In the genomic region with DNA sequence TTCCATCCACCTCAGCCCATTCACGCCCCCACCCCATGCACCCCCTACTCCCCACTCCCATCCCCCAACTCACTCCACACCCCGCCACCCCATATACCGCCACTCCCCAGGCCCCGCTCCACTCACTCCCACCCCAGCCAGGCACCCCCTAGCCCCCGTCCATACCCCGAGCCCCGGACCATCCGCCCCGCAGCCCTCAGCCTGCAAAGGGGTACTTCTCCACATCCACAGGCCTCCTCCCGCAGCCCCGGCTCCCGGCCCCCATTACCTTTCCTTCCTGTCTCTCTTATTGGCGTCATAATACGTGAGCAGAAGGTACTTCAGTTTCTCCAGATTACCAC, we compare ENCODE assay signal across 8 cellular contexts. TPM values are rescaled to one million over a fixed set of nuclear protein-coding genes. Genes with fewer than 3 reads are reported as not detected.
DNase-seq lines count a peak whose midpoint lies in the region; ATAC-seq, FAIRE-seq and TF ChIP-seq lines count a peak whose summit lies in the region.
"Not testable (repeated sequence)": the region's sequence is repeated elsewhere in the genome, so short reads cannot be mapped to it uniquely, and the experiment has no call there.

No MANE protein-coding gene starts in this region.

- not testable (repeated sequence) for H3K23ac ChIP-seq in neuronal stem cell (ENCODE audit: low read depth, low read length, poor library complexity)

- not testable (repeated sequence) for H3K9me3 Mint-ChIP-seq in CD14-positive monocyte; activated naive CD8-positive, alpha-beta T cell treated with anti-CD3 and anti-CD28 coated beads, Interleukin-2, amount 10 ng/mL, durations not matched to agents 7 days and 5 days; endothelial cell (ENCODE audit: unreplicated experiment)

- intact Hi-C loops in CD14-positive monocyte (cut with micrococcal nuclease); kidney (cut with DNase I); testis (cut with DNase I; ENCODE audit: low total_unique reads): not testable (repeated sequence)

- not testable (repeated sequence) for H2BK12ac ChIP-seq in neuronal stem cell (ENCODE audit: low read length)

- not testable (repeated sequence) for H3K27me3 ChIP-seq in neuronal stem cell (ENCODE audit: control insufficient read depth in 3 of 3, insufficient read depth in 3 of 3, low read depth in 1 of 3, low read length in 3 of 3); testis

- not testable (repeated sequence) for H4K91ac ChIP-seq in neuronal stem cell (ENCODE audit: low read depth, low read length, poor library complexity)

- peak; percentile 27 for ATAC-seq in HG02571 (IDR thresholded peaks at IDR 0.05; ENCODE audit: unreplicated experiment)
- ATAC-seq in activated naive CD8-positive, alpha-beta T cell treated with anti-CD3 and anti-CD28 coated beads, Interleukin-2, amount 10 ng/mL, durations not matched to agents 7 days and 5 days (ENCODE audit: low read depth) = not testable (repeated sequence)

- TF ChIP-seq CTCF in CD14-positive monocyte (IDR thresholded peaks at IDR 0.05); endothelial cell (IDR thresholded peaks at IDR 0.05; ENCODE audit: unreplicated experiment); kidney (IDR thresholded peaks at IDR 0.05; ENCODE audit: borderline replicate concordance, extremely low read depth, insufficient read depth); testis (IDR thresholded peaks at IDR 0.05): not testable (repeated sequence)

- not testable (repeated sequence) for H3K14ac ChIP-seq in neuronal stem cell (ENCODE audit: low read length)

- H3K79me1 ChIP-seq in neuronal stem cell (ENCODE audit: low read depth, low read length) = not testable (repeated sequence)

- not testable (repeated sequence) for H3K27me3 Mint-ChIP-seq in CD14-positive monocyte (ENCODE audit: low read depth in 3 of 3); activated naive CD8-positive, alpha-beta T cell treated with anti-CD3 and anti-CD28 coated beads, Interleukin-2, amount 10 ng/mL, durations not matched to agents 7 days and 5 days; endothelial cell (ENCODE audit: unreplicated experiment)

- not testable (repeated sequence) for H3K4me1 Mint-ChIP-seq in CD14-positive monocyte; activated naive CD8-positive, alpha-beta T cell treated with anti-CD3 and anti-CD28 coated beads, Interleukin-2, amount 10 ng/mL, durations not matched to agents 7 days and 5 days; endothelial cell (ENCODE audit: unreplicated experiment)

- H3K4ac ChIP-seq in neuronal stem cell (ENCODE audit: low read length) = not testable (repeated sequence)

- peak overlapping the region; percentile 55 to 95 (median 86) for H3K27ac Mint-ChIP-seq in CD14-positive monocyte
- peak overlapping the region; percentile 100 for H3K27ac Mint-ChIP-seq in activated naive CD8-positive, alpha-beta T cell treated with anti-CD3 and anti-CD28 coated beads, Interleukin-2, amount 10 ng/mL, durations not matched to agents 7 days and 5 days
- H3K27ac Mint-ChIP-seq in endothelial cell (ENCODE audit: unreplicated experiment) = peak overlapping the region; percentile 48

- H2BK5ac ChIP-seq in neuronal stem cell (ENCODE audit: low read length) = not testable (repeated sequence)

- not testable (repeated sequence) for H2BK15ac ChIP-seq in neuronal stem cell (ENCODE audit: low read length)

- not testable (repeated sequence) for H2AK5ac ChIP-seq in neuronal stem cell (ENCODE audit: low read depth, low read length)

- H3K36me3 Mint-ChIP-seq in CD14-positive monocyte; activated naive CD8-positive, alpha-beta T cell treated with anti-CD3 and anti-CD28 coated beads, Interleukin-2, amount 10 ng/mL, durations not matched to agents 7 days and 5 days; endothelial cell (ENCODE audit: low read depth, unreplicated experiment): not testable (repeated sequence)

- H3K18ac ChIP-seq in neuronal stem cell (ENCODE audit: low read length) = not testable (repeated sequence)

- not testable (repeated sequence) for H3K36me3 ChIP-seq in SK-N-MC (ENCODE audit: insufficient read depth, low read length); kidney (ENCODE audit: control insufficient read depth in 1 of 2, insufficient read depth in 2 of 2, low read length in 2 of 2); neuronal stem cell (replicated peaks in 1 of 2; ENCODE audit: control insufficient read depth in 2 of 2, insufficient read depth in 2 of 2, low read length in 2 of 2); testis (ENCODE audit: low read depth, missing control alignments)

- not testable (repeated sequence) for DNase-seq in CD14-positive monocyte (ENCODE audit: low spot score); SK-N-MC (ENCODE audit: low read depth, low spot score); activated naive CD8-positive, alpha-beta T cell treated with anti-CD3 and anti-CD28 coated beads, Interleukin-2, amount 10 ng/mL, durations not matched to agents 7 days and 5 days; endothelial cell (ENCODE audit: low spot score); kidney; neuronal stem cell (ENCODE audit: low spot score); testis

- not testable (repeated sequence) for H3K27ac ChIP-seq in SK-N-MC
- peak overlapping the region in 1 of 2 donors; percentile 72 for H3K27ac ChIP-seq in kidney (ENCODE audit: low read depth in 2 of 2, low read length in 2 of 2)
- peak overlapping the region; percentile 46 for H3K27ac ChIP-seq in neuronal stem cell (replicated peaks; ENCODE audit: low read length)
- H3K27ac ChIP-seq in testis = peak overlapping the region; percentile 59 to 64

- not testable (repeated sequence) for TF ChIP-seq POLR2A in testis (IDR thresholded peaks at IDR 0.05)

- WGBS in neuronal stem cell (ENCODE audit: extremely low coverage in 2 of 2, insufficient read length in 2 of 2, insufficient replicate concordance in 1 of 2), 2 donors = no CpG with 5 or more reads among the region's 14 CpGs
- WGBS in testis, 2 donors = 0% methylated on average over 5 of the region's 14 CpGs

- H3K4me2 ChIP-seq in neuronal stem cell (ENCODE audit: insufficient read depth, low read length, poor library complexity, severe bottlenecking) = peak overlapping the region; percentile 43

- not testable (repeated sequence) for H4K8ac ChIP-seq in neuronal stem cell (ENCODE audit: low read depth, low read length)

- POLR2A ChIA-PET in activated naive CD8-positive, alpha-beta T cell treated with anti-CD3 and anti-CD28 coated beads, Interleukin-2, amount 10 ng/mL, durations not matched to agents 7 days and 5 days (lab: Charles Lee) = interaction anchor here (0.8 to 2.3 kb wide), 4 partner anchors 57 to 152 kb away, joined by 3 to 13 read pairs (median 8); a partner anchor contains a TSS

- peak overlapping the region; percentile 82 for H3K4me3 ChIP-seq in SK-N-MC
- peak overlapping the region; percentile 74 to 76 for H3K4me3 ChIP-seq in kidney (ENCODE audit: low read length in 2 of 2)
- peak overlapping the region; percentile 66 to 85 for H3K4me3 ChIP-seq in neuronal stem cell (ENCODE audit: low read length in 2 of 2)
- peak overlapping the region; percentile 40 to 67 for H3K4me3 ChIP-seq in testis

- peak overlapping the region; percentile 88 for H2AFZ ChIP-seq in neuronal stem cell (ENCODE audit: low read length)

- not testable (repeated sequence) for H3K4me1 ChIP-seq in kidney (ENCODE audit: control insufficient read depth in 1 of 2, insufficient read depth in 1 of 2, low read depth in 1 of 2, low read length in 2 of 2); neuronal stem cell (ENCODE audit: control insufficient read depth in 2 of 2, insufficient read depth in 1 of 2, low read depth in 1 of 2, low read length in 2 of 2); testis

- not testable (repeated sequence) for FAIRE-seq in kidney (lab: Jason Lieb, UNC)

- not testable (repeated sequence) for H3K9me3 ChIP-seq in SK-N-MC (ENCODE audit: low read depth, low read length); kidney (ENCODE audit: control insufficient read depth in 1 of 2, low read length in 2 of 2); neuronal stem cell (replicated peaks in 1 of 2; ENCODE audit: control insufficient read depth in 2 of 2, insufficient read depth in 1 of 2, low read depth in 1 of 2, low read length in 2 of 2); testis

- H3K4me3 Mint-ChIP-seq in CD14-positive monocyte (peak overlapping the region; percentile 94 to 98), endothelial cell (ENCODE audit: unreplicated experiment) (peak overlapping the region; percentile 98)
- H3K4me3 Mint-ChIP-seq in activated naive CD8-positive, alpha-beta T cell treated with anti-CD3 and anti-CD28 coated beads, Interleukin-2, amount 10 ng/mL, durations not matched to agents 7 days and 5 days = peak overlapping the region; percentile 100

- H2BK120ac ChIP-seq in neuronal stem cell (ENCODE audit: low read depth, low read length) = not testable (repeated sequence)

- H3K9ac ChIP-seq in SK-N-MC (ENCODE audit: insufficient read length) (peak overlapping the region; percentile 51), kidney (ENCODE audit: low read length in 2 of 2) (peak overlapping the region in 1 of 2 donors; percentile 46)
- H3K9ac ChIP-seq in neuronal stem cell (ENCODE audit: low read depth, low read length, poor library complexity) = not testable (repeated sequence)

RNA-seq across cellular contexts. Expression of a gene that starts 0.5 kb away (rescaled TPM):
- polyA plus RNA-seq in CD14-positive monocyte (1 to 10 TPM in 1 of 2 donors, under 1 TPM in 1; 0.73 to 1.2 TPM), kidney (ENCODE audit: insufficient read depth, low read depth, low replicate concordance) (1.2 TPM), testis (ENCODE audit: insufficient read depth, low read depth, low replicate concordance) (14.5 TPM)
- total RNA-seq in activated naive CD8-positive, alpha-beta T cell treated with anti-CD3 and anti-CD28 coated beads, Interleukin-2, amount 10 ng/mL, durations not matched to agents 7 days and 5 days = 10 to 100 TPM; 58.3 to 59.5 TPM
- total RNA-seq in endothelial cell (ENCODE audit: unreplicated experiment) (32.9 TPM), kidney (23.3 TPM), testis (100 to 1,000 TPM; 114 to 245 TPM)
- 10.4 TPM for polyA plus RNA-seq in neuronal stem cell (2013, experiment 1 of 2)
- polyA plus RNA-seq in neuronal stem cell (2013, experiment 2 of 2) = 11.8 TPM

RNA-seq across cellular contexts. Expression of a gene that starts 56.6 kb away (rescaled TPM):
- polyA plus RNA-seq in CD14-positive monocyte (100 to 1,000 TPM; 546 to 598 TPM), kidney (ENCODE audit: insufficient read depth, low read depth, low replicate concordance) (1,246 TPM), testis (ENCODE audit: insufficient read depth, low read depth, low replicate concordance) (233 TPM)
- 100 to 1,000 TPM; 190 to 192 TPM for total RNA-seq in activated naive CD8-positive, alpha-beta T cell treated with anti-CD3 and anti-CD28 coated beads, Interleukin-2, amount 10 ng/mL, durations not matched to agents 7 days and 5 days
- total RNA-seq in endothelial cell (ENCODE audit: unreplicated experiment) (191 TPM), kidney (238 TPM), testis (100 to 1,000 TPM; 317 to 344 TPM)
- polyA plus RNA-seq in neuronal stem cell (2013, experiment 1 of 2) = 226 TPM
- polyA plus RNA-seq in neuronal stem cell (2013, experiment 2 of 2) = 217 TPM

Comparison
In these comparisons a context has a peak if more than half of its experiments do, and no peak if none do; other contexts are left out.
1. H3K27ac Mint-ChIP-seq: peak in every context shown above with its lines; median percentile 100 in activated naive CD8-positive, alpha-beta T cell treated with anti-CD3 and anti-CD28 coated beads, Interleukin-2, amount 10 ng/mL, durations not matched to agents 7 days and 5 days; 86 in CD14-positive monocyte; 48 in endothelial cell.